In the genomic region with DNA sequence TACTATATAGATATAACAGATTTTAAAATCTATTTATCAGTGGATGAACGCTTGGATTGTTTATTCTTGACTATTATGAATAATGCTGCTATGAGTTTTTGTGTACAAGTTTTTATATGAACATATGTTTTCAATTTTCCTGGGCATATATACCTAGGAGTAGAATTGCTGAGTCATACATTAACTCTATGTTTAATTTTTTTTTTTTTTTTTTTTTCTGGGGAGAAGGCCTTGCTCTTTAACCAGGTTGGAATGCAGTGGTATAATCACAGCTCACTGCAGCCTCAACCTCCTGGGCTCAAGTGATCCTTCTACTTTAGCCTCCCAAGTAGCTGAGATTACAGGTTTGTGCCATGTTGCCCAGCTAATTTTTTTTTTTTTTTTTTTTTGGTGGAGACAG, we compare ENCODE assay signal across 15 cellular contexts. TPM values are rescaled to one million over a fixed set of nuclear protein-coding genes. Genes with fewer than 3 reads are reported as not detected.
DNase-seq lines count a peak whose midpoint lies in the region; ATAC-seq and TF ChIP-seq lines count a peak whose summit lies in the region.
"Had no signal": no experiment of that assay in that cellular context is flagged by ENCODE, and none has a peak within 500 bp of the region (broad histone marks: within the 10 kb centered on the region; RNA-seq: fewer than 3 reads in every experiment).

No MANE protein-coding gene starts in this region.

- no peak for TF ChIP-seq POLR2A in gastrocnemius medialis (IDR thresholded peaks at IDR 0.05)

- no peaks in the 10 kb centered on the region for H3K36me3 ChIP-seq in gastrocnemius medialis
- H3K36me3 ChIP-seq: adrenal gland, prostate gland had no signal

- no peak for ATAC-seq in gastrocnemius medialis
- ATAC-seq: left ventricle myocardium superior had no signal

- intact Hi-C loops in gastrocnemius medialis (cut with DNase I; ENCODE audit: low total_unique reads) = no loop called here

- H3K4me3 ChIP-seq in gastrocnemius medialis = no peak overlapping the region
- H3K4me3 ChIP-seq: adrenal gland, coronary artery, prostate gland had no signal

- DNase-seq in ELR (ENCODE audit: low read depth) (peak; percentile 86), NCI-H226 (peak; percentile 48), dedifferentiated amniotic fluid mesenchymal stem cell (ENCODE audit: extremely low spot score) (peak; percentile 68), renal cortical epithelial cell (ENCODE audit: low read depth) (peak; percentile 43), gastrocnemius medialis (no peak), ecto neural progenitor cell (ENCODE audit: low spot score) (no peak)
- no peak for DNase-seq in stimulated activated naive CD4-positive, alpha-beta T cell (lab: John Stamatoyannopoulos, UW)
- DNase-seq: activated CD4-positive, alpha-beta memory T cell treated with anti-CD3 and anti-CD28 coated beads for 36 hours; adrenal gland; erythroblast; left ventricle myocardium superior; naive B cell; NCI-H1092 had no signal

- no peaks in the 10 kb centered on the region for H3K27me3 ChIP-seq in gastrocnemius medialis
- H3K27me3 ChIP-seq: adrenal gland had no signal

- H3K27ac ChIP-seq in gastrocnemius medialis = no peak overlapping the region
- H3K27ac ChIP-seq: adrenal gland, coronary artery, prostate gland had no signal

- H3K4me1 ChIP-seq in gastrocnemius medialis = peaks cover 5 to 7% of the 10 kb centered on the region in 2 donors
- H3K4me1 ChIP-seq: prostate gland had no signal

- in situ Hi-C loops in gastrocnemius medialis (cut with MboI; ENCODE audit: low sequenced_read_pairs in 4 of 4) = no loop called here

- no peaks in the 10 kb centered on the region for H3K9me3 ChIP-seq in gastrocnemius medialis
- H3K9me3 ChIP-seq: adrenal gland, prostate gland had no signal

- TF ChIP-seq CTCF in gastrocnemius medialis (IDR thresholded peaks at IDR 0.05 in 4 of 5, conservative IDR thresholded peaks at IDR 0.05 in 1 of 5) = no peak

RNA-seq across cellular contexts. Expression of gene CIDEC, which starts 9.1 kb away (rescaled TPM):
- total RNA-seq in renal cortical epithelial cell = 0.10 TPM in 1 of 2 replicates, not detected in the other
- 10 to 100 TPM in 1 of 4 donors, 1 to 10 TPM in 3; 1.4 to 13.4 (median 3.5) TPM for total RNA-seq in gastrocnemius medialis
- total RNA-seq: activated CD4-positive, alpha-beta memory T cell treated with anti-CD3 and anti-CD28 coated beads for 36 hours had no signal

RNA-seq across cellular contexts. Expression of gene JAGN1, which starts 19.4 kb away (rescaled TPM):
- 31.1 and 38.4 TPM in 2 replicates for total RNA-seq in renal cortical epithelial cell
- 10 to 100 TPM; 42.8 to 96.4 (median 67.0) TPM for total RNA-seq in gastrocnemius medialis

RNA-seq across cellular contexts. Expression of gene RPUSD3, which starts 27.2 kb away (rescaled TPM):
- total RNA-seq in renal cortical epithelial cell (17.2 and 17.4 TPM in 2 replicates), gastrocnemius medialis (10 to 100 TPM; 72.7 to 96.7 (median 75.5) TPM)

RNA-seq across cellular contexts. Expression of gene IL17RE, which starts 31.7 kb away (rescaled TPM):
- total RNA-seq in renal cortical epithelial cell (0.69 and 1.3 TPM in 2 replicates), gastrocnemius medialis (1 to 10 TPM in 1 of 4 donors, under 1 TPM in 2, not detected in 1; 0.20 to 1.5 (median 0.64) TPM)

RNA-seq across cellular contexts. Expression of gene IL17RC, which starts 45.9 kb away (rescaled TPM):
- 18.9 and 29.9 TPM in 2 replicates for total RNA-seq in renal cortical epithelial cell
- total RNA-seq in gastrocnemius medialis = 10 to 100 TPM; 14.8 to 67.3 (median 47.2) TPM

Comparison
In these comparisons a context has a peak if more than half of its experiments do, and no peak if none do; other contexts are left out.
1. DNase-seq: peak in ELR (single experiment), NCI-H226 (single experiment), dedifferentiated amniotic fluid mesenchymal stem cell (single experiment) and renal cortical epithelial cell (single experiment); none in gastrocnemius medialis (0 of 2), stimulated activated naive CD4-positive, alpha-beta T cell (0 of 6) and ecto neural progenitor cell (single experiment).